Comparison of ENCODE assay signal across 1 cellular context in the genomic region with DNA sequence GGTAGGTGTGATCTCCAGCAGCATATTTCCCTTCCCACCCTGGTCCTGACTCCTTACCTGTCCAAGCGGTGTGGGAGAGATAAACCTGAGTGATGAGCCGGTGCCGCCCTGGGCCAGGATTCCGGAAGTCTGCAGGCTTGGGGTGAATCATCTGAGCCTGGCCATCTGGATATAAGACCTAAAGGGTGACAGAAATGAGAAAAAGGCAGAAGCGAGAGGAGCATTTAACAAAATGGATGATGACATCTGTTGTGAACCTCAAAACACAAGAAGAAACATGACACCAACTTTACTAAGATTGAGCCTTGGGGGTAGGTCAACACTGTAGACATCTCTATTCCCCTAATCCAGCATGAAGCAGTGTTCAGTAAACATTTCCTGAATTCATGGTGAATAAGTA.
TF ChIP-seq lines count a peak whose summit lies in the region.

No MANE protein-coding gene starts in this region.

TF ChIP-seq in IMR-90, 13 proteins besides CTCF, POLR2A, EP300 and RAD21:
- peak; percentile 38; the same call in 1 of the 2 replicates for TF ChIP-seq FOS (IDR thresholded peaks at IDR 0.05; ENCODE audit: low read depth, low read length)
- TF ChIP-seq CHD1 (IDR thresholded peaks at IDR 0.05; ENCODE audit: low read depth, low read length) = no peak
